ENCODE assay signal across 8 cellular contexts in the genomic region with DNA sequence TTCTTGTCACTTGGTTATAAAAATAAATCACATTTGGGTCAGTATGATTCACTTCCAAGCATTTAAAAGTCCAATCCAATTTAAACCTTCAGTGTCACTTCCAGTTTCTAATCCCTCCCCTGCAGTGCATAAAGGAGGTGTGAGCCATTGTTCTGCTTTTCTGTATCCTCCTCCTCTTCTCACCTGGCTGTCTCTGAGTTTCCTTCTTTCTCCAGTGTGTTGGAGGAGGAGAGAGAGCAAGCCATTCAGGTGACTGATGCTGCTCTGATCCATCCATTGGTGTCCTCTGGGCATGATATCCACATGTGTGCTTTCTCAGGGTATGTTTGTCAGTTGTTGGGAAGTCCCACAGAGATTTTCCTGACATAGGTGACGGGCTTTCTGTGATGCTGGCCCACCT. TPM values are rescaled to one million over a fixed set of nuclear protein-coding genes. Genes with fewer than 3 reads are reported as not detected.
DNase-seq lines count a peak whose midpoint lies in the region; ATAC-seq and TF ChIP-seq lines count a peak whose summit lies in the region.

No MANE protein-coding gene starts in this region.

- peak overlapping the region; percentile 90 for H3K4me3 ChIP-seq in naive thymus-derived CD4-positive, alpha-beta T cell (ENCODE audit: low read length)

- H3K4me1 Mint-ChIP-seq in brain = peaks cover 33% of the 10 kb centered on the region
- peaks cover 16 to 63% (median 41%) of the 10 kb centered on the region in 7 donors for H3K4me1 Mint-ChIP-seq in naive thymus-derived CD4-positive, alpha-beta T cell

- intact Hi-C loops in naive thymus-derived CD4-positive, alpha-beta T cell (cut with micrococcal nuclease) = loop anchor here (1.0 to 10.0 kb wide), 15 partner anchors 8 to 1986 kb away; a partner anchor contains a TSS

- no peak for ATAC-seq in naive thymus-derived CD4-positive, alpha-beta T cell
- ATAC-seq in GM19452 (IDR thresholded peaks at IDR 0.05; ENCODE audit: unreplicated experiment) = no peak

- H3K27ac Mint-ChIP-seq in brain = peak overlapping the region; percentile 94 to 99 (median 98)
- H3K27ac Mint-ChIP-seq in naive thymus-derived CD4-positive, alpha-beta T cell = peak overlapping the region; percentile 92 to 100 (median 97)

- peak overlapping the region; percentile 91 for H3K27ac ChIP-seq in naive thymus-derived CD4-positive, alpha-beta T cell (ENCODE audit: low read depth, low read length)

- peaks cover 14 to 15% of the 10 kb centered on the region in 2 donors for H3K4me1 ChIP-seq in naive thymus-derived CD4-positive, alpha-beta T cell (ENCODE audit: control insufficient read depth in 2 of 2, insufficient read depth in 2 of 2, low read length in 2 of 2)

- H3K9me3 ChIP-seq in naive thymus-derived CD4-positive, alpha-beta T cell (ENCODE audit: control insufficient read depth in 2 of 3, low read length in 3 of 3) = no peaks in the 10 kb centered on the region

- H3K4me3 Mint-ChIP-seq in brain = peak overlapping the region; percentile 87 to 99 (median 96)
- peak overlapping the region; percentile 82 to 98 (median 95) for H3K4me3 Mint-ChIP-seq in naive thymus-derived CD4-positive, alpha-beta T cell

- POLR2A ChIA-PET in naive thymus-derived CD4-positive, alpha-beta T cell (lab: Charles Lee) = interaction anchor here (0.8 to 2.4 kb wide), 11 partner anchors 8 to 1405 kb away, joined by 3 to 8 read pairs (median 5); a partner anchor contains a TSS

- DNase-seq in Caki2 (ENCODE audit: low read depth) (peak; percentile 2), KBM-7 (peak; percentile 40), HCEC 1CT (no peak), DMS114 treated with DMSO at 0.1 percent for 48 hours (lab: John Stamatoyannopoulos, UW; ENCODE audit: unreplicated experiment) (no peak), glomerular visceral epithelial cell (ENCODE audit: extremely low spot score) (no peak)
- DNase-seq in naive thymus-derived CD4-positive, alpha-beta T cell = no peak

- no peaks in the 10 kb centered on the region for H3K27me3 ChIP-seq in naive thymus-derived CD4-positive, alpha-beta T cell (ENCODE audit: control insufficient read depth in 2 of 2, insufficient read depth in 2 of 2, low read length in 2 of 2)

- peaks cover 0 to 6% (median 3%) of the 10 kb centered on the region in 5 experiments for H3K9me3 Mint-ChIP-seq in brain
- H3K9me3 Mint-ChIP-seq in naive thymus-derived CD4-positive, alpha-beta T cell = peaks cover 0 to 2% (median 0%) of the 10 kb centered on the region in 11 donors

- H3K36me3 ChIP-seq in naive thymus-derived CD4-positive, alpha-beta T cell (ENCODE audit: control insufficient read depth in 2 of 3, insufficient read depth in 3 of 3, low read length in 3 of 3) = peaks cover 0 to 7% (median 0%) of the 10 kb centered on the region in 3 experiments

- in situ Hi-C loops in Caki2 (cut with HindIII; ENCODE audit: low pct_unique_long_range_greater_than_20kb, low sequenced_read_pairs) (no loop called here), KBM-7 (cut with MboI; ENCODE audit: low pct_unique_long_range_greater_than_20kb, low sequenced_read_pairs) (no loop called here)

- H3K36me3 Mint-ChIP-seq in brain = peaks cover 27% of the 10 kb centered on the region
- H3K36me3 Mint-ChIP-seq in naive thymus-derived CD4-positive, alpha-beta T cell = peaks cover 4 to 30% (median 20%) of the 10 kb centered on the region in 5 donors

- TF ChIP-seq CTCF in brain (conservative IDR thresholded peaks at IDR 0.05) = no peak

- H3K27me3 Mint-ChIP-seq in brain = peaks cover 8% of the 10 kb centered on the region
- no peaks in the 10 kb centered on the region for H3K27me3 Mint-ChIP-seq in naive thymus-derived CD4-positive, alpha-beta T cell

- CTCF ChIA-PET in naive thymus-derived CD4-positive, alpha-beta T cell (lab: Charles Lee) = interaction anchor here (1.0 to 2.8 kb wide), 4 partner anchors 8 to 56 kb away, joined by 3 to 13 read pairs (median 6); a partner anchor contains a TSS

RNA-seq across cellular contexts. Expression of a gene that starts 1.2 kb away (rescaled TPM):
- total RNA-seq in Caki2 (2014; rRNA removed; shearing (Covaris generic); ENCODE audit: low replicate concordance) = 18.1 and 19.0 TPM in 2 replicates
- polyA plus RNA-seq in brain (ENCODE audit: insufficient read depth, low read depth, low replicate concordance) = 10.9 TPM
- 10 to 100 TPM in 1 of 5 experiments, 1 to 10 TPM in 4; 4.3 to 13.6 (median 8.7) TPM for total RNA-seq in naive thymus-derived CD4-positive, alpha-beta T cell
- polyA plus RNA-seq in naive thymus-derived CD4-positive, alpha-beta T cell = 10 to 100 TPM in 1 of 2 donors, 1 to 10 TPM in 1; 7.2 to 10.0 TPM

RNA-seq across cellular contexts. Expression of a gene that starts 37.7 kb away (rescaled TPM):
- total RNA-seq in Caki2 (2014; rRNA removed; shearing (Covaris generic); ENCODE audit: low replicate concordance) = 41.2 and 47.6 TPM in 2 replicates
- polyA plus RNA-seq in brain (ENCODE audit: insufficient read depth, low read depth, low replicate concordance) = 17.8 TPM
- 10 to 100 TPM; 20.0 to 36.6 (median 26.4) TPM for total RNA-seq in naive thymus-derived CD4-positive, alpha-beta T cell
- polyA plus RNA-seq in naive thymus-derived CD4-positive, alpha-beta T cell = 10 to 100 TPM; 26.1 to 34.4 TPM

RNA-seq across cellular contexts. Expression of a gene that starts 56.1 kb away (rescaled TPM):
- total RNA-seq in Caki2 (2014; rRNA removed; shearing (Covaris generic); ENCODE audit: low replicate concordance) = 23.5 and 25.3 TPM in 2 replicates
- 33.4 TPM for polyA plus RNA-seq in brain (ENCODE audit: insufficient read depth, low read depth, low replicate concordance)
- total RNA-seq in naive thymus-derived CD4-positive, alpha-beta T cell = 10 to 100 TPM; 43.4 to 60.9 (median 50.0) TPM
- 10 to 100 TPM; 79.8 to 90.0 TPM for polyA plus RNA-seq in naive thymus-derived CD4-positive, alpha-beta T cell

Comparison
In these comparisons a context has a peak if more than half of its experiments do, and no peak if none do; other contexts are left out.
1. DNase-seq: peak in Caki2 (single experiment) and KBM-7 (single experiment); none in naive thymus-derived CD4-positive, alpha-beta T cell (0 of 9), HCEC 1CT (single experiment), DMS114 treated with DMSO at 0.1 percent for 48 hours (single experiment) and glomerular visceral epithelial cell (single experiment).